Comparison of ENCODE assay signal across 23 cellular contexts in genomic region chr1:199218533-199218932, GRCh38.
"Had no signal": no experiment of that assay in that cellular context is flagged by ENCODE, and none has a peak within 500 bp of the region (broad histone marks: within the 10 kb centered on the region; RNA-seq: fewer than 3 reads in every experiment).

No MANE protein-coding gene starts in this region.

- H3K4me2 ChIP-seq: smooth muscle cell had no signal

- H3K27ac Mint-ChIP-seq: activated CD4-positive, alpha-beta memory T cell treated with anti-CD3 and anti-CD28 coated beads, Interleukin-2, amount 10 ng/mL, durations not matched to agents 7 days and 5 days; activated CD4-positive, alpha-beta T cell treated with anti-CD3 and anti-CD28 coated beads, Interleukin-2, amount 10 ng/mL, durations not matched to agents 24 days and 14 days; activated naive CD4-positive, alpha-beta T cell treated with anti-CD3 and anti-CD28 coated beads for 36 hours; activated T-cell treated with anti-CD3 and anti-CD28 coated beads, Interleukin-2, amount 50 U/mL, for 72 hours; stimulated activated naive CD8-positive, alpha-beta T cell treated with anti-CD3 and anti-CD28 coated beads, Interleukin-15, Interleukin-2, amounts not matched to agents 100 ng/mL and 50 ng/mL, for 24 hours; T-helper 17 cell had no signal

- H3K9me3 ChIP-seq: gastroesophageal sphincter, sigmoid colon, transverse colon, uterus had no signal

- H3K9me3 Mint-ChIP-seq: activated CD4-positive, alpha-beta memory T cell treated with anti-CD3 and anti-CD28 coated beads, Interleukin-2, amount 10 ng/mL, durations not matched to agents 7 days and 5 days; activated naive CD4-positive, alpha-beta T cell treated with anti-CD3 and anti-CD28 coated beads for 36 hours had no signal

- DNase-seq: activated CD4-positive, alpha-beta memory T cell treated with anti-CD3 and anti-CD28 coated beads, Interleukin-2, amount 10 ng/mL, durations not matched to agents 7 days and 5 days; activated CD4-positive, alpha-beta T cell treated with anti-CD3 and anti-CD28 coated beads, Interleukin-2, amount 10 ng/mL, durations not matched to agents 24 days and 14 days; activated effector memory CD4-positive, alpha-beta T cell treated with Interleukin-2 at 50 U/mL for 16 hours; activated naive CD4-positive, alpha-beta T cell treated with anti-CD3 and anti-CD28 coated beads for 36 hours; activated T-cell treated with anti-CD3 and anti-CD28 coated beads, Interleukin-2, amount 50 U/mL, for 72 hours; cerebellar nuclear complex; cortex of kidney; hypothalamus; left ventricle myocardium inferior; mammary epithelial cell; midbrain; sigmoid colon; stimulated activated CD4-positive, alpha-beta T cell treated with anti-CD3 and anti-CD28 coated beads, Interleukin-2, amount 100 ng/mL, for 48 hours; stimulated activated CD8-positive, alpha-beta memory T cell treated with anti-CD3 and anti-CD28 coated beads, Interleukin-4, amount 100 ng/mL, for 48 hours; T-helper 17 cell; transverse colon; uterus had no signal

- H3K4me3 ChIP-seq: gastroesophageal sphincter, left ventricle myocardium inferior, sigmoid colon, smooth muscle cell, transverse colon, uterus had no signal

- H3K27ac ChIP-seq: epithelial cell of prostate, gastroesophageal sphincter, left ventricle myocardium inferior, sigmoid colon, transverse colon, uterus, VCaP had no signal

- H3K4me1 ChIP-seq: gastroesophageal sphincter, left ventricle myocardium inferior, sigmoid colon, transverse colon, uterus had no signal

- ATAC-seq: activated CD4-positive, CD25-positive, alpha-beta regulatory T cell treated with anti-CD3 and anti-CD28 coated beads, Interleukin-2, amount 50 U/mL, for 24 hours; gastroesophageal sphincter had no signal

- H3K27me3 Mint-ChIP-seq: activated CD4-positive, alpha-beta memory T cell treated with anti-CD3 and anti-CD28 coated beads, Interleukin-2, amount 10 ng/mL, durations not matched to agents 7 days and 5 days; stimulated activated naive CD8-positive, alpha-beta T cell treated with anti-CD3 and anti-CD28 coated beads, Interleukin-15, Interleukin-2, amounts not matched to agents 100 ng/mL and 50 ng/mL, for 24 hours; T-helper 17 cell had no signal

- H3K4me1 Mint-ChIP-seq: activated CD4-positive, alpha-beta memory T cell treated with anti-CD3 and anti-CD28 coated beads, Interleukin-2, amount 10 ng/mL, durations not matched to agents 7 days and 5 days; activated CD4-positive, alpha-beta T cell treated with anti-CD3 and anti-CD28 coated beads, Interleukin-2, amount 10 ng/mL, durations not matched to agents 24 days and 14 days had no signal

- H3K27me3 ChIP-seq: gastroesophageal sphincter, sigmoid colon, transverse colon, uterus had no signal

- H3K36me3 ChIP-seq: gastroesophageal sphincter, left ventricle myocardium inferior, sigmoid colon, transverse colon, uterus had no signal

- H3K4me3 Mint-ChIP-seq: activated CD4-positive, alpha-beta memory T cell treated with anti-CD3 and anti-CD28 coated beads, Interleukin-2, amount 10 ng/mL, durations not matched to agents 7 days and 5 days; activated CD4-positive, alpha-beta T cell treated with anti-CD3 and anti-CD28 coated beads, Interleukin-2, amount 10 ng/mL, durations not matched to agents 24 days and 14 days; activated naive CD4-positive, alpha-beta T cell treated with anti-CD3 and anti-CD28 coated beads for 36 hours; activated T-cell treated with anti-CD3 and anti-CD28 coated beads, Interleukin-2, amount 50 U/mL, for 72 hours; stimulated activated naive CD8-positive, alpha-beta T cell treated with anti-CD3 and anti-CD28 coated beads, Interleukin-15, Interleukin-2, amounts not matched to agents 100 ng/mL and 50 ng/mL, for 24 hours; T-helper 17 cell had no signal
